10 cellular contexts compared by ENCODE assay signal in the genomic region with DNA sequence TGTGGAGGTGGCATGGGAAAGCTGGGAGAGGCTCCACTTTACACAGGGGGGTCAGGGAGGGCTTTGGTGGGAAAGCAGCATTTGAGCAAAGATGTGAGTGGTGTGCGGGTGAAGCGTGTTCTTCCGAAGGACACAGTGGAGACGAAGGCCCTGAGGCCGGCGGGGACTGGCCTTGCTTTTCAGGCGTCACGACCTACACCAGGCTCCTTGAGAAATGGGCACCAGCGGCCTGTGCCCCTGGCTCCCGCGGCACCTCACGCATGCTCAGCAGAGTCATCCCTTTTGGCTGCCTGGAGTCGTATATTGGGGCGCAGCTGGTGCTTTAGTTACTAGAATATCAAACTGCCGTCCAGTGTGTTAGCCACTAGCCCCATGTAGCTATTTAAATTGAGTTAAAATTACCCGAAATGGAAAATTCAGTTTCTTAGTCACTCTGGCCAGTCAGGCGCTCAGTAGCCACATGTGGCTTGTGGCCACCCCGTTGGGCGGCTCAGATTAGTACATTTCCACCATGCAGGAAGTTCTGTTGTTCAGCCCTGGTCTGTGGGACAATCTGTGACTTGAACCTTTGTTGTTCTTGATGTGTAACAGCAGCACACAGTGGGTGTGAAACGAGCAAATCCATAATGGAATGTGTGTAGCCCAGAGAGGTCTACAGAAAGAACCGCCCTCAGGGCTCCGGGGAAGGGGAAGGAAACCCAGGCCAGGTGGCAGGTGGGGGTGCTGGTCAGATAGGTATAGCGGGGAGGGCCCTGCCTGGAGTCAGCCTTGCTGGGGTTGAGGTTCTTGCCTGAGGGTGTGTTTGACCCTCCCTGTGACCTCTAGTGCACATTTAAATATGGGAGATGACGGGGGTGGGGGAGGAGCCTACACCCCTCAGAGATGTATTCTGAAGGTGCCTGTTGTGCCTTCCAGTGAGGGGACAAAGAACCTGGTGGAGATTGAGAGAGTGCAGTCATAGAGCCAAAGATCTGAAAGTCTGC. TPM values are rescaled to one million over a fixed set of nuclear protein-coding genes. Genes with fewer than 3 reads are reported as not detected.
DNase-seq lines count a peak whose midpoint lies in the region; ATAC-seq and TF ChIP-seq lines count a peak whose summit lies in the region.
"Had no signal": no experiment of that assay in that cellular context is flagged by ENCODE, and none has a peak within 500 bp of the region (broad histone marks: within the 10 kb centered on the region; RNA-seq: fewer than 3 reads in every experiment).

No MANE protein-coding gene starts in this region.

- peaks cover 45% of the 10 kb centered on the region for H3K36me3 Mint-ChIP-seq in activated T-helper 17 cell treated with anti-CD3 and anti-CD28 coated beads, Interleukin-2, amount 50 U/mL, for 72 hours (ENCODE audit: low read depth)
- peaks cover 12% of the 10 kb centered on the region for H3K36me3 Mint-ChIP-seq in nephron (ENCODE audit: low read depth)

- H3K4me1 Mint-ChIP-seq in activated T-helper 17 cell treated with anti-CD3 and anti-CD28 coated beads, Interleukin-2, amount 50 U/mL, for 72 hours: peaks cover 68% of the 10 kb centered on the region
- H3K4me1 Mint-ChIP-seq in nephron: peaks cover 48% of the 10 kb centered on the region

- no peaks in the 10 kb centered on the region for H3K9me3 Mint-ChIP-seq in activated T-helper 17 cell treated with anti-CD3 and anti-CD28 coated beads, Interleukin-2, amount 50 U/mL, for 72 hours
- H3K9me3 Mint-ChIP-seq in nephron: no peaks in the 10 kb centered on the region

- in situ Hi-C loops in GM13977 (cut with MboI; ENCODE audit: low pct_unique_long_range_greater_than_20kb, low sequenced_read_pairs, unreplicated experiment): no loop called here

- peak; percentile 58 for ATAC-seq in HG03354 (IDR thresholded peaks at IDR 0.05; ENCODE audit: poor library complexity, severe bottlenecking, unreplicated experiment)
- peak; percentile 64 for ATAC-seq in activated T-helper 17 cell treated with anti-CD3 and anti-CD28 coated beads, Interleukin-2, amount 50 U/mL, for 72 hours (replicated peaks)
- ATAC-seq in HG02588 (IDR thresholded peaks at IDR 0.05; ENCODE audit: unreplicated experiment): no peak
- ATAC-seq: foreskin keratinocyte had no signal

- DNase-seq in GM13977 (ENCODE audit: low spot score) (peak; percentile 52), lower leg skin (ENCODE audit: low spot score in 2 of 2) (no peak), NCI-H2227 treated with DMSO at 0.1 percent for 48 hours (lab: John Stamatoyannopoulos, UW) (no peak), mesenteric fat pad (ENCODE audit: low spot score) (no peak)
- DNase-seq: foreskin keratinocyte, OCI-M1 had no signal

- H3K27ac Mint-ChIP-seq in activated T-helper 17 cell treated with anti-CD3 and anti-CD28 coated beads, Interleukin-2, amount 50 U/mL, for 72 hours: peak overlapping the region; percentile 92
- peak overlapping the region; percentile 77 to 99 (median 90) for H3K27ac Mint-ChIP-seq in nephron

- intact Hi-C loops in lower leg skin (cut with DNase I; ENCODE audit: low total_unique reads): no loop called here

- no peak for TF ChIP-seq POLR2A in lower leg skin (IDR thresholded peaks at IDR 0.05)

- peak overlapping the region; percentile 91 for H3K4me3 Mint-ChIP-seq in activated T-helper 17 cell treated with anti-CD3 and anti-CD28 coated beads, Interleukin-2, amount 50 U/mL, for 72 hours
- peak overlapping the region in 1 of 3 experiments; percentile 8 for H3K4me3 Mint-ChIP-seq in nephron

- H3K4me3 ChIP-seq in lower leg skin (ENCODE audit: low read depth, poor library complexity, severe bottlenecking): no peak overlapping the region

- no peak for TF ChIP-seq CTCF in GM13977 (IDR thresholded peaks at IDR 0.05; ENCODE audit: extremely low read depth, insufficient read depth, missing control alignments)
- TF ChIP-seq CTCF in nephron (IDR thresholded peaks at IDR 0.05; ENCODE audit: unreplicated experiment in 3 of 3): no peak
- no peak for TF ChIP-seq CTCF in lower leg skin (IDR thresholded peaks at IDR 0.05)

- H3K27me3 Mint-ChIP-seq in activated T-helper 17 cell treated with anti-CD3 and anti-CD28 coated beads, Interleukin-2, amount 50 U/mL, for 72 hours: no peaks in the 10 kb centered on the region
- peaks cover 8% of the 10 kb centered on the region for H3K27me3 Mint-ChIP-seq in nephron (ENCODE audit: low read depth)

- WGBS in lower leg skin, 2 donors: 82 to 92% methylated on average over 24 of the region's 24 CpGs

RNA-seq across cellular contexts. Expression of a gene that starts 30.4 kb away (rescaled TPM):
- total RNA-seq in activated T-helper 17 cell treated with anti-CD3 and anti-CD28 coated beads, Interleukin-2, amount 50 U/mL, for 72 hours: 10 to 100 TPM; 44.1 to 63.8 TPM
- total RNA-seq in lower leg skin (100 to 1,000 TPM in 1 of 4 donors, 10 to 100 TPM in 3; 54.7 to 101 (median 73.3) TPM), mesenteric fat pad (54.3 TPM)
